13 cellular contexts compared by ENCODE assay signal in genomic region chr9:69578026-69578425, GRCh38.
"Had no signal": no experiment of that assay in that cellular context is flagged by ENCODE, and none has a peak within 500 bp of the region (broad histone marks: within the 10 kb centered on the region; RNA-seq: fewer than 3 reads in every experiment).

No MANE protein-coding gene starts in this region.

- H3K4me1 ChIP-seq: uterus had no signal

- H3K36me3 ChIP-seq: brain microvascular endothelial cell, pancreas, tibial nerve, uterus had no signal

- H3K9me3 ChIP-seq: pancreas, tibial nerve, uterus had no signal

- H3K27me3 ChIP-seq: brain microvascular endothelial cell, pancreas, tibial nerve, uterus had no signal

- FAIRE-seq: pancreas had no signal

- ATAC-seq: pancreas; stimulated activated naive B cell treated with anti-CD40 and anti-IgM and Interleukin-4, amounts not matched to agents 10 μg/mL and 1 μg/mL and 100 μg/mL, for 72 hours had no signal

- H3K27ac ChIP-seq: brain microvascular endothelial cell, pancreas, tibial nerve, uterus had no signal

- H3K4me3 ChIP-seq: pancreas, tibial nerve, uterus had no signal

- DNase-seq: activated CD4-positive, alpha-beta T cell treated with anti-CD3 and anti-CD28 coated beads, Interleukin-2, amount 50 U/mL, for 1 hour; activated naive CD4-positive, alpha-beta T cell; activated naive CD8-positive, alpha-beta T cell treated with anti-CD3 and anti-CD28 coated beads, Interleukin-2, amount 10 ng/mL, durations not matched to agents 7 days and 5 days; activated T-cell treated with anti-CD3 and anti-CD28 coated beads for 4 hours; brain microvascular endothelial cell; cortex of kidney; effector memory CD4-positive, alpha-beta T cell; foreskin melanocyte; naive B cell; pancreas; stimulated activated naive B cell treated with anti-CD40 and anti-IgM and Interleukin-4, amounts not matched to agents 10 μg/mL and 1 μg/mL and 100 μg/mL, for 72 hours; uterus had no signal
